Comparison of ENCODE assay signal across 7 cellular contexts in the genomic region with DNA sequence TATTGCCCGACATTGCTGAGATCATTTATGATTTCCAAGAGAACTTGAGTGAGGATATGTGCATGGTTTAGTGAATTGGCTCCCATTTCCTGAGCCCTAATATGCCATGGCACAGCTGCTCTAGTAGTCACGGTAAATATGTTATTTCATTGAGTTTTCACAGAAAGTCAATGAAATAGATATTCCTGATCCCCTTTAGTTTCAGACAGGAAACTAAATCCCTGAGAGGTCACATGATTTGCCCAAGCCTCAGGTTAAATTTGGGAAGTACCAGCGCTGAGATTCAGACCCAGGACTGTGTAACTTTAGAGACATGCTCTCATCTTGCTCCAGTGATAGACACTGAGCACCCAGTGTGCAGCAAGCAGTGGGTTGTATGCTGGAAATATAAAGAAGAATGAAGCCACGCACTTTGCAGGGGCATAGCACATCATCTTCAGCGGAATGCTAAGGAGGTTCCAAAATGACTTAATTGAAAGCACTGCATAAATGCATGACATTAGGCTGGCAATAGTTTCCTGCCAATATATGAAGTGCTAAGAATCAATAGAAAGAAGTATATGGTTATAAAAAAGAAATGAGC.
"Had no signal": no experiment of that assay in that cellular context is flagged by ENCODE, and none has a peak within 500 bp of the region (broad histone marks: within the 10 kb centered on the region; RNA-seq: fewer than 3 reads in every experiment).

No MANE protein-coding gene starts in this region.

- H3K9me3 Mint-ChIP-seq: IgD-negative memory B cell had no signal

- H3K4me3 Mint-ChIP-seq: IgD-negative memory B cell had no signal

- H3K27ac ChIP-seq: HL-60 had no signal

- H3K36me3 Mint-ChIP-seq: IgD-negative memory B cell had no signal

- ATAC-seq: HepG2 had no signal

- FAIRE-seq: HepG2, HTR-8/SVneo had no signal

- H3K27me3 Mint-ChIP-seq: IgD-negative memory B cell had no signal

- DNase-seq: IMR-90, KBM-7, KG1 had no signal
